Comparison of ENCODE assay signal across 14 cellular contexts in genomic region chr3:174168538-174169254, GRCh38.
"Had no signal": no experiment of that assay in that cellular context is flagged by ENCODE, and none has a peak within 500 bp of the region (broad histone marks: within the 10 kb centered on the region; RNA-seq: fewer than 3 reads in every experiment).

No MANE protein-coding gene starts in this region.

- H3K27ac ChIP-seq: cardiac muscle cell, colonic mucosa, gastrocnemius medialis, heart right ventricle, pancreas, suprapubic skin had no signal

- FAIRE-seq: endothelial cell of umbilical vein, pancreas had no signal

- H3K4me3 ChIP-seq: cardiac muscle cell, colonic mucosa, gastrocnemius medialis, heart right ventricle, pancreas, suprapubic skin had no signal

- H3K27me3 ChIP-seq: cardiac muscle cell, colonic mucosa, gastrocnemius medialis, heart right ventricle, pancreas, suprapubic skin had no signal

- H3K9me3 ChIP-seq: colonic mucosa, gastrocnemius medialis, pancreas, suprapubic skin had no signal

- H3K36me3 ChIP-seq: cardiac muscle cell, colonic mucosa, gastrocnemius medialis, heart right ventricle, pancreas, suprapubic skin had no signal

- H3K4me1 ChIP-seq: colonic mucosa, gastrocnemius medialis, pancreas, suprapubic skin had no signal

- DNase-seq: activated CD4-positive, alpha-beta T cell treated with anti-CD3 and anti-CD28 coated beads for 4 hours; activated CD8-positive, alpha-beta T cell treated with anti-CD3 and anti-CD28 coated beads for 36 hours; activated naive CD4-positive, alpha-beta T cell treated with Interleukin-2 at 50 U/mL for 16 hours; colonic mucosa; gastrocnemius medialis; heart right ventricle; kidney glomerular epithelial cell; stimulated activated CD4-positive, alpha-beta T cell treated with anti-CD3 and anti-CD28 coated beads, Interleukin-2, amount 100 ng/mL, for 48 hours; stimulated activated naive CD4-positive, alpha-beta T cell treated with Interleukin-2 at 50 U/mL for 16 hours; T1000 had no signal
